ENCODE assay signal across 24 cellular contexts in the genomic region with DNA sequence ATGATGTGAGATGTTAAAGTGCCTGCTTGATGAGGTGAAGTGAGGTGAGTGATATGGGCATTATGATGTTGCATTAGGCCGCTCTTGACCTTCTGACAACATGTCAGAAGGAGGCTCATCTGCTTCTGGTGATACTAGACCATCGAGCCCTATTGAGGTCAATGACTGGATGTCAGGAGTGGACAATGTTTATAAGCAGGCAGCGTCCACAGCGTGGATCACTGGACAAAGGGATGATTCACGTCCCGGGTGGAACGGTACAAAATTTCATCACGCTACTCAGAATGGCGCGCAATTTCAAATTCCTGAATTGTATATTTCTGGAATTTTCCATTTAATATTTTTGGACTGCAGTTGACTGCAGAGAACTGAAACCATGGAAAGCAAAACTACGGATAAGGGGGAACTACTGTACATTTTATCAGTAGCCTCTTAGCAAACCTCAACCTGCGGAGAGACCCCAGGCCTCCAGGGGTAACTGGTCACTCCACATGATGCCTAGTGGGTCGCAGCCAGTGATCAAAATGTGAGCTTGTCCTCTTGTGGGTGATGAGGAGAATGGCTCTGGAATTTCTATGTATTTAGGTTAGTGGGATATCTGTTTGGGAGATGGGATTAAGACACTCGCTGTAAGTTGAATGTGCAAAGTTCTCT.
"Had no signal": no experiment of that assay in that cellular context is flagged by ENCODE, and none has a peak within 500 bp of the region (broad histone marks: within the 10 kb centered on the region; RNA-seq: fewer than 3 reads in every experiment).

No MANE protein-coding gene starts in this region.

- H3K9me3 ChIP-seq: SJCRH30, SK-N-SH had no signal

- ATAC-seq: activated CD8-positive, alpha-beta T cell treated with anti-CD3 and anti-CD28 coated beads for 36 hours; activated T-cell treated with anti-CD3 and anti-CD28 coated beads, Interleukin-2, amount 50 U/mL, for 72 hours had no signal

- H3K36me3 ChIP-seq: brain microvascular endothelial cell, SJCRH30 had no signal

- DNase-seq: activated CD4-positive, alpha-beta T cell treated with anti-CD3 and anti-CD28 coated beads for 4 hours; activated CD4-positive, CD25-positive, alpha-beta regulatory T cell; activated CD8-positive, alpha-beta memory T cell treated with anti-CD3 and anti-CD28 coated beads, Interleukin-2, amount 50 U/mL, for 4 hours; activated CD8-positive, alpha-beta T cell treated with anti-CD3 and anti-CD28 coated beads for 36 hours; activated gamma-delta T cell treated with Interleukin-2 at 50 U/mL for 16 hours; activated naive CD8-positive, alpha-beta T cell treated with anti-CD3 and anti-CD28 coated beads for 36 hours; activated T-cell treated with anti-CD3 and anti-CD28 coated beads, Interleukin-2, amount 50 U/mL, for 72 hours; brain microvascular endothelial cell; Karpas-422; MM.1S; NCI-H1105; NCI-H1436 treated with DMSO at 0.1 percent for 48 hours; NCI-H187; NCI-H2081 treated with DMSO at 0.1 percent for 48 hours; NCI-H2171; NCI-H226; NCI-H526 treated with DMSO at 0.1 percent for 48 hours; NCI-H82; RPMI8226; SJCRH30; SK-N-SH; T-helper 1 cell had no signal

- H3K27ac ChIP-seq: brain microvascular endothelial cell, SJCRH30, VCaP had no signal

- H3K27me3 ChIP-seq: brain microvascular endothelial cell, SJCRH30 had no signal

- H3K4me3 ChIP-seq: K562, SJCRH30 had no signal
